9 cellular contexts compared by ENCODE assay signal in the genomic region with DNA sequence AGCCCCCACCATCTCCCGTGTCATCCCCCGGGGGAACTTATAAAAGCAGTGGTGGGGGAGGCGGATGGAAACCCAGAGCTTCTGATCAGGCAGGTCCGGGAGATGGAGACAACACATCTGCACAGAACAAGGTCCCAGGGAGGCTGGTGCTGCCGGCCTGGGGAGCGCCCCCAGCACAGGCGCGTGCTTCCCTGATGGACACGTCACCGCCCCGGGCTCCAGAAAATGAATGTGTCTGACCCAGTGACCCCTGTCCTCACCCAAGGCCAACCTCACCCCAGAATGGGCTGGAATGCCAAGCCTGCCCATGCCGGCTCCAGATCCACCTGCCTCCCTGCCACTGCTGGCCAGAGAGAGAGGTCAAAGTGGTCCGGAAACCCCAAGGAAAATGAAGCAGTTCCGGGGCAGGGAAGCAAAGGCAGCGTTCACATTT. TPM values are rescaled to one million over a fixed set of nuclear protein-coding genes. Genes with fewer than 3 reads are reported as not detected.
DNase-seq lines count a peak whose midpoint lies in the region; ATAC-seq and TF ChIP-seq lines count a peak whose summit lies in the region.
"Had no signal": no experiment of that assay in that cellular context is flagged by ENCODE, and none has a peak within 500 bp of the region (broad histone marks: within the 10 kb centered on the region; RNA-seq: fewer than 3 reads in every experiment).

No MANE protein-coding gene starts in this region.

- H3K36me3 ChIP-seq in DOHH2 (ENCODE audit: control insufficient read depth, low read length): peaks cover 85% of the 10 kb centered on the region
- no peaks in the 10 kb centered on the region for H3K36me3 ChIP-seq in skeletal muscle tissue (ENCODE audit: control insufficient read depth in 3 of 3, insufficient read depth in 3 of 3, low read length in 3 of 3)

- POLR2A ChIA-PET in RWPE1 (lab: Yijun Ruan, JAX; ENCODE audit: low non-redundant PET): no interaction called here

- no peaks in the 10 kb centered on the region for H3K27me3 ChIP-seq in DOHH2 (ENCODE audit: control insufficient read depth, low read length)
- H3K27me3 ChIP-seq in skeletal muscle tissue (ENCODE audit: control insufficient read depth in 3 of 3, insufficient read depth in 3 of 3, low read length in 3 of 3): no peaks in the 10 kb centered on the region

- H3F3A ChIP-seq in DOHH2 (ENCODE audit: control insufficient read depth, insufficient read depth): peaks cover 3% of the 10 kb centered on the region; the same call in 1 of the 2 replicates

- TF ChIP-seq CTCF in DOHH2 (IDR thresholded peaks at IDR 0.05; ENCODE audit: low read depth, low read length, poor library complexity, severe bottlenecking) (no peak), RWPE1 (conservative IDR thresholded peaks at IDR 0.05; ENCODE audit: low read depth) (no peak), HFFc6 (IDR thresholded peaks at IDR 0.05) (no peak)

- H3K9ac ChIP-seq in skeletal muscle tissue (ENCODE audit: low read depth in 1 of 3, low read length in 3 of 3): peak overlapping the region in 2 of 3 donors; percentile 59 to 71

- no peaks in the 10 kb centered on the region for H3K27me3 Mint-ChIP-seq in effector memory CD8-positive, alpha-beta T cell
- H3K27me3 Mint-ChIP-seq in HFFc6 (ENCODE audit: insufficient read depth): no peaks in the 10 kb centered on the region; the same call in none of the 2 replicates

- peaks cover 90% of the 10 kb centered on the region for H3K4me1 ChIP-seq in DOHH2 (ENCODE audit: control insufficient read depth, low read length)
- peaks cover 71 to 86% (median 82%) of the 10 kb centered on the region in 3 donors for H3K4me1 ChIP-seq in skeletal muscle tissue (ENCODE audit: control insufficient read depth in 3 of 3, insufficient read depth in 3 of 3, low read length in 3 of 3)

- H4K20me1 ChIP-seq in DOHH2 (ENCODE audit: control insufficient read depth, insufficient read depth, low read depth, low read length): peaks cover 26% of the 10 kb centered on the region; the same call in 1 of the 2 replicates

- CTCF ChIA-PET in RWPE1 (lab: Yijun Ruan, JAX): interaction anchor here (0.7 kb wide), 1 partner anchor 136 kb away, joined by 3 read pairs; no protein-coding TSS in a partner anchor

- ATAC-seq in effector memory CD8-positive, alpha-beta T cell (replicated peaks): no peak
- ATAC-seq: GM23338 had no signal

- H3K27ac ChIP-seq in DOHH2 (ENCODE audit: low read depth, low read length) (peak overlapping the region; percentile 32), RWPE1 (peak overlapping the region; percentile 98), skeletal muscle tissue (ENCODE audit: low read depth, low read length) (peak overlapping the region; percentile 81)

- peaks cover 99% of the 10 kb centered on the region for H3K79me2 ChIP-seq in DOHH2 (ENCODE audit: control insufficient read depth, low read length)

- H3K4me3 ChIP-seq in DOHH2 (ENCODE audit: low read length): peak overlapping the region; percentile 19
- H3K4me3 ChIP-seq in skeletal muscle tissue (ENCODE audit: low read length in 3 of 3): peak overlapping the region in 1 of 3 donors; percentile 43
- H3K4me3 ChIP-seq: GM23338 had no signal

- H3K9me3 Mint-ChIP-seq in effector memory CD8-positive, alpha-beta T cell: no peaks in the 10 kb centered on the region
- H3K9me3 Mint-ChIP-seq in HFFc6: no peaks in the 10 kb centered on the region
- H3K9me3 Mint-ChIP-seq: GM23338 had no signal

- H3K9me2 ChIP-seq in DOHH2 (replicated peaks; ENCODE audit: control insufficient read depth, low read length): no peaks in the 10 kb centered on the region

- H3K4me1 Mint-ChIP-seq in effector memory CD8-positive, alpha-beta T cell (ENCODE audit: low read depth in 2 of 2): peaks cover 38 to 49% of the 10 kb centered on the region in 2 donors
- H3K4me1 Mint-ChIP-seq in HFFc6 (ENCODE audit: low read depth): peaks cover 46% of the 10 kb centered on the region

- H3K9me3 ChIP-seq in DOHH2 (ENCODE audit: control insufficient read depth, insufficient read depth, low read length) (no peaks in the 10 kb centered on the region), skeletal muscle tissue (ENCODE audit: control insufficient read depth in 3 of 3, low read length in 3 of 3) (no peaks in the 10 kb centered on the region)

- H3K27ac Mint-ChIP-seq in effector memory CD8-positive, alpha-beta T cell: peak overlapping the region; percentile 96 to 98
- no peak overlapping the region; the same call in 1 of the 2 replicates for H3K27ac Mint-ChIP-seq in HFFc6
- H3K27ac Mint-ChIP-seq: GM23338 had no signal

- DNase-seq in RWPE1 (ENCODE audit: low spot score) (no peak), HFFc6 (no peak), NCI-H2081 treated with DMSO at 0.1 percent for 48 hours (lab: John Stamatoyannopoulos, UW) (no peak), SW 1271 (lab: John Stamatoyannopoulos, UW) (no peak)
- DNase-seq in effector memory CD8-positive, alpha-beta T cell: no peak
- no peak for DNase-seq in NK-92 treated with Interleukin-12 subunit alpha and Interleukin-12 subunit beta, amount 100 ng/mL, for 24 hours (lab: John Stamatoyannopoulos, UW)

- H3K4me3 Mint-ChIP-seq in effector memory CD8-positive, alpha-beta T cell: peak overlapping the region; percentile 80 to 90
- no peak overlapping the region for H3K4me3 Mint-ChIP-seq in HFFc6
- H3K4me3 Mint-ChIP-seq: GM23338 had no signal

- H3K36me3 Mint-ChIP-seq in effector memory CD8-positive, alpha-beta T cell (ENCODE audit: insufficient read depth): peaks cover 100% of the 10 kb centered on the region
- H3K36me3 Mint-ChIP-seq in HFFc6 (ENCODE audit: low read depth): peaks cover 8% of the 10 kb centered on the region

- H3K4me2 ChIP-seq in DOHH2 (ENCODE audit: low read length): peak overlapping the region; percentile 53
- H3K4me2 ChIP-seq: GM23338 had no signal

RNA-seq across cellular contexts. Expression of a gene that starts 12.5 kb away (rescaled TPM):
- 3.1 TPM for total RNA-seq in skeletal muscle tissue
- total RNA-seq in HFFc6 (2021; fragmentation: NEBNext Ultra II Directional; extraction: Animal tissue kit (Norgen Biotek cat#: 25700)): 100 to 1,000 TPM; 112 to 133 (median 124) TPM

Comparison
In these comparisons a context has a peak if more than half of its experiments do, and no peak if none do; other contexts are left out.
1. H3K27ac ChIP-seq: peak in every context shown above with its lines; median percentile 98 in RWPE1; 81 in skeletal muscle tissue; 32 in DOHH2.
2. RNA of a gene that starts 12.5 kb away (total RNA-seq): 112 to 133 TPM in HFFc6; 3.1 TPM in skeletal muscle tissue (single experiment); every median in the first group is over 10 times any median in the second.